13 cellular contexts compared by ENCODE assay signal in genomic region chr15:67030036-67030762, GRCh38. TPM values are rescaled to one million over a fixed set of nuclear protein-coding genes. Genes with fewer than 3 reads are reported as not detected.
A peak's percentile ranks its signal among the peaks of the same experiment; 100 is the strongest.
DNase-seq lines count a peak whose midpoint lies in the region; ATAC-seq and TF ChIP-seq lines count a peak whose summit lies in the region.
"Had no signal": no experiment of that assay in that cellular context is flagged by ENCODE, and none has a peak within 500 bp of the region (broad histone marks: within the 10 kb centered on the region; RNA-seq: fewer than 3 reads in every experiment).

No MANE protein-coding gene starts in this region.

- no peaks in the 10 kb centered on the region for H3K36me3 ChIP-seq in Caco-2 (ENCODE audit: control insufficient read depth, insufficient read depth, low read length)

- H3K9me3 Mint-ChIP-seq in Caco-2 (ENCODE audit: unreplicated experiment): no peaks in the 10 kb centered on the region
- H3K9me3 Mint-ChIP-seq: activated naive CD8-positive, alpha-beta T cell treated with anti-CD3 and anti-CD28 coated beads, Interleukin-2, amount 50 U/mL, for 24 hours had no signal

- no peak for TF ChIP-seq RAD21 in Ishikawa (IDR thresholded peaks at IDR 0.05; ENCODE audit: low read depth)

- no peak for ATAC-seq in HG02938 (IDR thresholded peaks at IDR 0.05; ENCODE audit: unreplicated experiment)
- ATAC-seq in HG02884 (IDR thresholded peaks at IDR 0.05; ENCODE audit: unreplicated experiment): no peak
- ATAC-seq: activated naive CD8-positive, alpha-beta T cell treated with anti-CD3 and anti-CD28 coated beads, Interleukin-2, amount 50 U/mL, for 24 hours; naive thymus-derived CD4-positive, alpha-beta T cell had no signal

- POLR2A ChIA-PET in Caco-2 (lab: Charles Lee): no interaction called here

- no peak for TF ChIP-seq CTCF in Caco-2 (IDR thresholded peaks at IDR 0.05; ENCODE audit: insufficient read depth in 1 of 2, low read depth in 1 of 2, low read length in 1 of 2, severe bottlenecking in 1 of 2, unreplicated experiment in 1 of 2)

- H3K27ac Mint-ChIP-seq in Caco-2 (ENCODE audit: unreplicated experiment): no peak overlapping the region
- H3K27ac Mint-ChIP-seq: activated naive CD8-positive, alpha-beta T cell treated with anti-CD3 and anti-CD28 coated beads, Interleukin-2, amount 50 U/mL, for 24 hours had no signal

- H3K4me3 Mint-ChIP-seq in Caco-2 (ENCODE audit: unreplicated experiment): no peak overlapping the region
- H3K4me3 Mint-ChIP-seq: activated naive CD8-positive, alpha-beta T cell treated with anti-CD3 and anti-CD28 coated beads, Interleukin-2, amount 50 U/mL, for 24 hours; naive thymus-derived CD4-positive, alpha-beta T cell had no signal

- no peaks in the 10 kb centered on the region for H3K27me3 ChIP-seq in Caco-2 (replicated peaks; ENCODE audit: control insufficient read depth, insufficient read depth, low read length)

- no peaks in the 10 kb centered on the region for H3K27me3 Mint-ChIP-seq in Caco-2 (ENCODE audit: insufficient read depth, unreplicated experiment)

- peak; percentile 49 to 71 for DNase-seq in Caco-2
- DNase-seq in NCI-H748 (lab: John Stamatoyannopoulos, UW; ENCODE audit: unreplicated experiment): peak; percentile 87
- peak; percentile 65 for DNase-seq in iPS-NIHi7 (ENCODE audit: extremely low spot score)
- no peak for DNase-seq in AG20443 (ENCODE audit: low spot score)
- no peak for DNase-seq in activated effector memory CD4-positive, alpha-beta T cell treated with anti-CD3 and anti-CD28 coated beads, Interleukin-2, amount 50 U/mL, for 16 hours
- DNase-seq: activated CD4-positive, CD25-positive, alpha-beta regulatory T cell; activated CD8-positive, alpha-beta memory T cell treated with anti-CD3 and anti-CD28 coated beads, Interleukin-2, amount 50 U/mL, for 48 hours; activated naive CD8-positive, alpha-beta T cell treated with anti-CD3 and anti-CD28 coated beads, Interleukin-2, amount 50 U/mL, for 24 hours; naive thymus-derived CD4-positive, alpha-beta T cell; SK-N-SH had no signal

- H3K4me1 Mint-ChIP-seq in Caco-2 (ENCODE audit: low read depth, unreplicated experiment): peaks cover 13% of the 10 kb centered on the region

- no peak for TF ChIP-seq EP300 in Ishikawa (IDR thresholded peaks at IDR 0.05; ENCODE audit: borderline replicate concordance)

- peaks cover 15% of the 10 kb centered on the region for H3K4me1 ChIP-seq in Caco-2

- CTCF ChIA-PET in Caco-2 (lab: Charles Lee): interaction anchor here (0.6 to 0.7 kb wide), 2 partner anchors 78 to 257 kb away, joined by 3 read pairs; no protein-coding TSS in a partner anchor

- no peak overlapping the region for H3K4me3 ChIP-seq in Caco-2 (ENCODE audit: low read depth, low read length)

- no TSS peak for BruUV-seq in Caco-2 (replicated peaks; lab: Mats Ljungman, UMichigan)

- H3K36me3 Mint-ChIP-seq in Caco-2 (ENCODE audit: insufficient read depth, unreplicated experiment): no peaks in the 10 kb centered on the region
- H3K36me3 Mint-ChIP-seq: naive thymus-derived CD4-positive, alpha-beta T cell had no signal

- intact Hi-C loops in Caco-2 (cut with micrococcal nuclease; ENCODE audit: unreplicated experiment): no loop called here

- no peaks in the 10 kb centered on the region for H3K9me3 ChIP-seq in Caco-2
- H3K9me3 ChIP-seq: SK-N-SH had no signal

TF ChIP-seq in Ishikawa, 13 proteins besides CTCF, POLR2A, EP300 and RAD21:
- TF ChIP-seq, protein P1, sequence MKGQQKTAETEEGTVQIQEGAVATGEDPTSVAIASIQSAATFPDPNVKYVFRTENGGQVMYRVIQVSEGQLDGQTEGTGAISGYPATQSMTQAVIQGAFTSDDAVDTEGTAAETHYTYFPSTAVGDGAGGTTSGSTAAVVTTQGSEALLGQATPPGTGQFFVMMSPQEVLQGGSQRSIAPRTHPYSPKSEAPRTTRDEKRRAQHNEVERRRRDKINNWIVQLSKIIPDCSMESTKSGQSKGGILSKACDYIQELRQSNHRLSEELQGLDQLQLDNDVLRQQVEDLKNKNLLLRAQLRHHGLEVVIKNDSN (IDR thresholded peaks at IDR 0.05): peak; percentile 45; the same call in 1 of the 2 replicates
- no peak for TF ChIP-seq FOXM1 (IDR thresholded peaks at IDR 0.05; ENCODE audit: borderline replicate concordance, low read depth)

RNA-seq across cellular contexts. Expression of gene SMAD3, which starts 35.2 kb away (rescaled TPM):
- 51.5 and 54.8 TPM in 2 replicates for total RNA-seq in Caco-2 (2022)

Comparison
In these comparisons a context has a peak if more than half of its experiments do, and no peak if none do; other contexts are left out.
1. DNase-seq: peak in Caco-2 (2 of 2), NCI-H748 (single experiment) and iPS-NIHi7 (single experiment); none in AG20443 (single experiment) and activated effector memory CD4-positive, alpha-beta T cell treated with anti-CD3 and anti-CD28 coated beads, Interleukin-2, amount 50 U/mL, for 16 hours (single experiment).